ENCODE assay signal across 9 cellular contexts in genomic region chr9:129889461-129889935, GRCh38. TPM values are rescaled to one million over a fixed set of nuclear protein-coding genes. Genes with fewer than 3 reads are reported as not detected.
DNase-seq lines count a peak whose midpoint lies in the region; ATAC-seq and TF ChIP-seq lines count a peak whose summit lies in the region.
"Had no signal": no experiment of that assay in that cellular context is flagged by ENCODE, and none has a peak within 500 bp of the region (broad histone marks: within the 10 kb centered on the region; RNA-seq: fewer than 3 reads in every experiment).

No MANE protein-coding gene starts in this region.

- peaks cover 0 to 17% (median 4%) of the 10 kb centered on the region in 4 donors for H3K4me1 ChIP-seq in right lobe of liver

- H3K4me3 ChIP-seq in right lobe of liver: no peak overlapping the region

- H3K27ac ChIP-seq in right lobe of liver: peak overlapping the region in 2 of 3 donors; percentile 28 to 43

- 41% methylated on average over 3 of the region's 16 CpGs for WGBS in right lobe of liver (ENCODE audit: insufficient coverage, low coverage, low lambda C conversion rate, missing lambda C conversion rate)

- no peaks in the 10 kb centered on the region for H3K27me3 ChIP-seq in right lobe of liver

- H3K4me3 Mint-ChIP-seq in activated T-cell treated with anti-CD3 and anti-CD28 coated beads, Interleukin-2, amount 50 U/mL, for 72 hours: peak overlapping the region; percentile 87
- no peak overlapping the region for H3K4me3 Mint-ChIP-seq in HFFc6

- H3K4me1 Mint-ChIP-seq in activated T-cell treated with anti-CD3 and anti-CD28 coated beads, Interleukin-2, amount 50 U/mL, for 72 hours (ENCODE audit: low read depth): peaks cover 91% of the 10 kb centered on the region
- H3K4me1 Mint-ChIP-seq in HFFc6 (ENCODE audit: low read depth): peaks cover 53% of the 10 kb centered on the region

- H3K36me3 ChIP-seq in right lobe of liver: no peaks in the 10 kb centered on the region

- TF ChIP-seq CTCF in right lobe of liver (IDR thresholded peaks at IDR 0.05): no peak
- no peak for TF ChIP-seq CTCF in HFFc6 (IDR thresholded peaks at IDR 0.05)

- peak overlapping the region; percentile 98 for H3K27ac Mint-ChIP-seq in activated T-cell treated with anti-CD3 and anti-CD28 coated beads, Interleukin-2, amount 50 U/mL, for 72 hours
- H3K27ac Mint-ChIP-seq in HFFc6: no peak overlapping the region

- intact Hi-C loops in right lobe of liver (cut with DNase I): loop anchor here in 1 of 2 donors (10.0 kb wide), 1 partner anchor 215 kb away; no protein-coding TSS in a partner anchor

- peak; percentile 31 for DNase-seq in stimulated activated CD4-positive, alpha-beta T cell treated with anti-CD3 and anti-CD28 coated beads, Interleukin-4, amount 100 ng/mL, for 24 hours
- DNase-seq in stimulated activated CD4-positive, alpha-beta T cell treated with anti-CD3 and anti-CD28 coated beads, Interleukin-12 subunit alpha, Interleukin-12 subunit beta, amount 100 ng/mL, for 4 hours: no peak
- peak; percentile 49 to 50 for DNase-seq in activated T-cell treated with anti-CD3 and anti-CD28 coated beads, Interleukin-2, amount 50 U/mL, for 72 hours
- no peak for DNase-seq in right lobe of liver
- no peak for DNase-seq in HFFc6

- no peaks in the 10 kb centered on the region for H3K27me3 Mint-ChIP-seq in activated T-cell treated with anti-CD3 and anti-CD28 coated beads, Interleukin-2, amount 50 U/mL, for 72 hours (ENCODE audit: low read depth)
- no peaks in the 10 kb centered on the region; the same call in none of the 2 replicates for H3K27me3 Mint-ChIP-seq in HFFc6 (ENCODE audit: insufficient read depth)

- TF ChIP-seq POLR2A in right lobe of liver (IDR thresholded peaks at IDR 0.05): no peak

- peaks cover 26 to 33% of the 10 kb centered on the region in 2 donors for H3K36me3 Mint-ChIP-seq in activated T-cell treated with anti-CD3 and anti-CD28 coated beads, Interleukin-2, amount 50 U/mL, for 72 hours (ENCODE audit: insufficient read depth in 2 of 2)
- H3K36me3 Mint-ChIP-seq in HFFc6 (ENCODE audit: low read depth): peaks cover 16% of the 10 kb centered on the region

- H3K9me3 Mint-ChIP-seq in activated T-cell treated with anti-CD3 and anti-CD28 coated beads, Interleukin-2, amount 50 U/mL, for 72 hours: no peaks in the 10 kb centered on the region
- no peaks in the 10 kb centered on the region for H3K9me3 Mint-ChIP-seq in HFFc6

- H3K9me3 ChIP-seq in right lobe of liver: no peaks in the 10 kb centered on the region

- ATAC-seq in activated T-cell treated with anti-CD3 and anti-CD28 coated beads, Interleukin-2, amount 50 U/mL, for 72 hours (replicated peaks in 1 of 2): no peak
- ATAC-seq in right lobe of liver (no peak), GM19397 (IDR thresholded peaks at IDR 0.05; ENCODE audit: unreplicated experiment) (no peak), HG02763 (IDR thresholded peaks at IDR 0.05; ENCODE audit: unreplicated experiment) (no peak), GM21447 (IDR thresholded peaks at IDR 0.05; ENCODE audit: unreplicated experiment) (no peak)
- ATAC-seq: Right ventricle myocardium inferior had no signal

RNA-seq across cellular contexts. Expression of gene USP20, which starts 54.2 kb away (rescaled TPM):
- total RNA-seq in activated T-cell treated with anti-CD3 and anti-CD28 coated beads, Interleukin-2, amount 50 U/mL, for 72 hours: 10 to 100 TPM; 74.4 to 77.9 TPM
- 10 to 100 TPM in 4 of 6 experiments, 1 to 10 TPM in 2; 7.5 to 14.0 (median 10.8) TPM for total RNA-seq in right lobe of liver
- 10 to 100 TPM; 24.1 to 35.4 (median 26.2) TPM for total RNA-seq in HFFc6 (2021; fragmentation: NEBNext Ultra II Directional; extraction: Animal tissue kit (Norgen Biotek cat#: 25700))

RNA-seq across cellular contexts. Expression of gene C9orf78, which starts 54.4 kb away (rescaled TPM):
- total RNA-seq in activated T-cell treated with anti-CD3 and anti-CD28 coated beads, Interleukin-2, amount 50 U/mL, for 72 hours: 10 to 100 TPM; 44.6 to 51.7 TPM
- 10 to 100 TPM; 25.2 to 39.8 (median 33.5) TPM for total RNA-seq in right lobe of liver
- total RNA-seq in HFFc6 (2021; fragmentation: NEBNext Ultra II Directional; extraction: Animal tissue kit (Norgen Biotek cat#: 25700)): 10 to 100 TPM; 42.8 to 52.7 (median 48.5) TPM

Comparison
In these comparisons a context has a peak if more than half of its experiments do, and no peak if none do; other contexts are left out.
1. DNase-seq: peak in stimulated activated CD4-positive, alpha-beta T cell treated with anti-CD3 and anti-CD28 coated beads, Interleukin-4, amount 100 ng/mL, for 24 hours (single experiment) and activated T-cell treated with anti-CD3 and anti-CD28 coated beads, Interleukin-2, amount 50 U/mL, for 72 hours (2 of 2); none in stimulated activated CD4-positive, alpha-beta T cell treated with anti-CD3 and anti-CD28 coated beads, Interleukin-12 subunit alpha, Interleukin-12 subunit beta, amount 100 ng/mL, for 4 hours (single experiment), right lobe of liver (0 of 3) and HFFc6 (single experiment).